In genomic region chr5:6805835-6806234, GRCh38 we compare ENCODE assay signal across 25 cellular contexts.
"Had no signal": no experiment of that assay in that cellular context is flagged by ENCODE, and none has a peak within 500 bp of the region (broad histone marks: within the 10 kb centered on the region; RNA-seq: fewer than 3 reads in every experiment).

No MANE protein-coding gene starts in this region.

- H3K9me3 ChIP-seq: mucosa of descending colon, prostate gland, thoracic aorta, tibial artery, uterus had no signal

- H3K27ac ChIP-seq: heart right ventricle, hepatocyte, pancreas, prostate gland, skin epidermis, suprapubic skin, tibial artery, uterus had no signal

- H3K27me3 ChIP-seq: hepatocyte, pancreas, suprapubic skin, tibial artery, uterus had no signal

- H3K4me1 ChIP-seq: heart right ventricle, pancreas, prostate gland, suprapubic skin, uterus had no signal

- DNase-seq: heart right ventricle; kidney glomerular epithelial cell; left cardiac atrium; midbrain; mucosa of descending colon; naive thymus-derived CD8-positive, alpha-beta T cell; nucleus accumbens; pancreas; posterior cingulate gyrus; retina; right cardiac atrium; stimulated activated CD4-positive, alpha-beta T cell treated with anti-CD3 and anti-CD28 coated beads, Interleukin-12 subunit alpha, Interleukin-12 subunit beta, amount 100 ng/mL, for 4 hours; stimulated activated CD4-positive, alpha-beta T cell treated with anti-CD3 and anti-CD28 coated beads, Interleukin-15, amount 100 ng/mL, for 24 hours; stimulated activated CD4-positive, alpha-beta T cell treated with anti-CD3 and anti-CD28 coated beads, Interleukin-2, amount 100 ng/mL, for 24 hours; stimulated activated CD4-positive, alpha-beta T cell treated with anti-CD3 and anti-CD28 coated beads, Interleukin-4, amount 100 ng/mL, for 1 hour; stimulated activated naive CD4-positive, alpha-beta T cell; tibial artery; uterus had no signal

- H3K4me3 ChIP-seq: heart right ventricle, hepatocyte, mucosa of descending colon, pancreas, prostate gland, skin epidermis, suprapubic skin, thoracic aorta, tibial artery, uterus had no signal

- H3K36me3 ChIP-seq: heart right ventricle, pancreas, prostate gland, suprapubic skin, thoracic aorta, tibial artery, uterus had no signal

- ATAC-seq: heart right ventricle; left lobe of liver; mucosa of descending colon; naive thymus-derived CD8-positive, alpha-beta T cell; pancreas; right cardiac atrium; sciatic nerve had no signal
